1 cellular context compared by ENCODE assay signal in genomic region chr1:62183164-62183855, GRCh38.
TF ChIP-seq lines count a peak whose summit lies in the region.

No MANE protein-coding gene starts in this region.

TF ChIP-seq in WTC11, 78 proteins besides CTCF, POLR2A, EP300 and RAD21 (continued from another document):
- TF ChIP-seq MAX (CRISPR knock-in tag; IDR thresholded peaks at IDR 0.05): peak; percentile 60
TF ChIP-seq in WTC11: peak in this region for 2; not testable (repeated sequence) for 76.
